8 cellular contexts compared by ENCODE assay signal in genomic region chr9:20684865-20685696, GRCh38. TPM values are rescaled to one million over a fixed set of nuclear protein-coding genes. Genes with fewer than 3 reads are reported as not detected.
DNase-seq lines count a peak whose midpoint lies in the region; ATAC-seq, FAIRE-seq and TF ChIP-seq lines count a peak whose summit lies in the region.

No MANE protein-coding gene starts in this region.

- TF ChIP-seq POLR2A in esophagus muscularis mucosa (IDR thresholded peaks at IDR 0.05; ENCODE audit: low read depth) = no peak

- intact Hi-C loops in cardiac septum (cut with DNase I) = loop anchor here (1.0 kb wide), 1 partner anchor 62 kb away; no protein-coding TSS in a partner anchor
- intact Hi-C loops in esophagus muscularis mucosa (cut with DNase I) = loop anchor here (2.0 to 10.0 kb wide), 3 partner anchors 62 to 328 kb away; partner anchors contain the start of gene MLLT3

- no peak for TF ChIP-seq EP300 in esophagus muscularis mucosa (IDR thresholded peaks at IDR 0.05)

- H3K4me1 ChIP-seq in right atrium auricular region (peaks cover 0 to 21% of the 10 kb centered on the region in 2 donors), RWPE2 (ENCODE audit: insufficient read depth, poor library complexity, severe bottlenecking) (peaks cover 20% of the 10 kb centered on the region), esophagus muscularis mucosa (peaks cover 14 to 34% (median 27%) of the 10 kb centered on the region in 4 donors), osteoblast (ENCODE audit: insufficient read depth, low read length) (peaks cover 22% of the 10 kb centered on the region)

- H3K79me2 ChIP-seq in osteoblast (ENCODE audit: insufficient read depth, low read length) = peaks cover 45% of the 10 kb centered on the region

- H3K27me3 ChIP-seq in right atrium auricular region = no peaks in the 10 kb centered on the region
- no peaks in the 10 kb centered on the region for H3K27me3 ChIP-seq in RWPE2 (ENCODE audit: insufficient read depth, poor library complexity, severe bottlenecking)
- H3K27me3 ChIP-seq in esophagus muscularis mucosa = no peaks in the 10 kb centered on the region
- no peaks in the 10 kb centered on the region for H3K27me3 ChIP-seq in osteoblast (ENCODE audit: insufficient read depth, low read length)

- H3K4me3 ChIP-seq in right atrium auricular region (peak overlapping the region; percentile 82 to 97), RWPE2 (ENCODE audit: severe bottlenecking) (peak overlapping the region; percentile 71), esophagus muscularis mucosa (peak overlapping the region; percentile 77 to 94 (median 92)), osteoblast (ENCODE audit: insufficient read depth, low read length) (peak overlapping the region; percentile 88)

- no peak for TF ChIP-seq CTCF in right atrium auricular region (IDR thresholded peaks at IDR 0.05)
- no peak for TF ChIP-seq CTCF in RWPE2 (IDR thresholded peaks at IDR 0.05; ENCODE audit: poor library complexity, severe bottlenecking)
- TF ChIP-seq CTCF in esophagus muscularis mucosa (IDR thresholded peaks at IDR 0.05) = no peak
- no peak for TF ChIP-seq CTCF in osteoblast (IDR thresholded peaks at IDR 0.05; ENCODE audit: extremely low read depth, low read depth, low read length)

- peak overlapping the region; percentile 97 for H3K27ac ChIP-seq in right atrium auricular region
- peak overlapping the region; percentile 83 for H3K27ac ChIP-seq in RWPE2 (ENCODE audit: poor library complexity, severe bottlenecking)
- peak overlapping the region; percentile 92 to 97 (median 96) for H3K27ac ChIP-seq in esophagus muscularis mucosa (replicated peaks in 1 of 4)
- H3K27ac ChIP-seq in osteoblast (ENCODE audit: low read depth, low read length) = peak overlapping the region; percentile 92

- peak overlapping the region; percentile 94 for H2AFZ ChIP-seq in osteoblast (ENCODE audit: low read length)

- H3K4me2 ChIP-seq in osteoblast (ENCODE audit: insufficient read depth, low read length) = peak overlapping the region; percentile 97

- peaks cover 32% of the 10 kb centered on the region for H4K20me1 ChIP-seq in osteoblast (ENCODE audit: insufficient read depth, low read length)

- H3K36me3 ChIP-seq in right atrium auricular region = no peaks in the 10 kb centered on the region
- H3K36me3 ChIP-seq in RWPE2 (ENCODE audit: low read depth) = peaks cover 11% of the 10 kb centered on the region
- H3K36me3 ChIP-seq in esophagus muscularis mucosa = no peaks in the 10 kb centered on the region
- H3K36me3 ChIP-seq in osteoblast (ENCODE audit: insufficient read depth, low read length) = no peaks in the 10 kb centered on the region

- FAIRE-seq in HTR-8/SVneo (lab: Jason Lieb, UNC) = no peak

- no peak for DNase-seq in right atrium auricular region (ENCODE audit: low spot score)
- no peak for DNase-seq in cardiac septum (ENCODE audit: low spot score)
- no peak for DNase-seq in RWPE2 (ENCODE audit: low spot score)
- DNase-seq in esophagus muscularis mucosa (ENCODE audit: extremely low spot score) = no peak
- DNase-seq in osteoblast (ENCODE audit: insufficient read length, low spot score, missing footprints) = peak; percentile 90
- DNase-seq in HTR-8/SVneo (ENCODE audit: insufficient read length, low spot score) = no peak
- DNase-seq in activated CD4-positive, alpha-beta T cell treated with anti-CD3 and anti-CD28 coated beads, Interleukin-2, amount 50 U/mL, for 4 hours = no peak

- ATAC-seq in RWPE2 (ENCODE audit: low read depth) (0 out of 3 replicates have a peak, but pooled peaks have one; percentile 1), GM21367 (IDR thresholded peaks at IDR 0.05; ENCODE audit: unreplicated experiment) (no peak)

- under 1% methylated on average over 11 of the region's 11 CpGs for WGBS in esophagus muscularis mucosa

- H3K9me3 ChIP-seq in right atrium auricular region (no peaks in the 10 kb centered on the region), RWPE2 (ENCODE audit: severe bottlenecking) (no peaks in the 10 kb centered on the region), esophagus muscularis mucosa (no peaks in the 10 kb centered on the region), osteoblast (ENCODE audit: low read depth, low read length) (no peaks in the 10 kb centered on the region)

RNA-seq across cellular contexts. Expression of gene FOCAD, which starts 1.0 kb away (rescaled TPM):
- total RNA-seq in right atrium auricular region (10 to 100 TPM; 42.5 to 50.1 TPM), cardiac septum (38.3 TPM), esophagus muscularis mucosa (10 to 100 TPM; 17.6 to 27.2 (median 20.1) TPM), osteoblast (45.6 and 53.0 TPM in 2 replicates)
